In the genomic region with DNA sequence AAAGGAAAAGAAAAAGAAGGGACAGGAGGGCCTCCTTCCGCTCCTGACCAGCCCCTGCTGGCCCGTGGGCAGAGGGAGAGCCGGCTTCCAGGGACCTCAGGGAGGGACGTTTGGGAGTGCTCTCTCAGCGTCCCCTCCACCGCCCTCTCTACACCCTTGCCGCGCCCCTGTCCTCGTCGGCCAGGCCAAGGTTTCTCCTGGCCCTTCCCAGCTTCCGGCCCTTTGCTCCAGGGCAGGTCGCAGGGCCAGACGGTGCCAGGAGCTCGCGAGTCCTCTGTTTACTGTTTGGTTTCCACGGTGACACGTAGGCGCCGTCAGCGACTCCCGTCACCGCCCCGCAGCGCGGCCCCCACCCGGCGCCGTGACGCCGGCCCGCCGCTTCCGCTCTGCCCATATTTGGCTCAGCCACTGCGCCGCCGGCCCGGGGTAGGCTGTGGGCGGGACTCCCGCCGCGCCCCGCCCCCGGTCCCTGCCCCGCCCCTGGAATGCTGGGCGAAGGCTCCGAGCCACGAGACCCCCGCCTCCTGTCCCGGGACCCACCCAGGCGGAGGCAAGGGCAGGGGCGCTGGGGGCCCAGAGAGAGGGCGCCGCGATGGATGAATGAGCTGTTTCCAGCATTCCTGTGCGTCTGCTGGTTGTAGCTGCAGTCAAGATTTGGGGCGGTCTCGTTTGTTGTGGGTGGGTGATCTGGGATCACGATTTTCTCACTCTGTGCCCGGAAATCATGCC, we compare ENCODE assay signal across 8 cellular contexts. TPM values are rescaled to one million over a fixed set of nuclear protein-coding genes. Genes with fewer than 3 reads are reported as not detected.
DNase-seq lines count a peak whose midpoint lies in the region; ATAC-seq and TF ChIP-seq lines count a peak whose summit lies in the region.

No MANE protein-coding gene starts in this region.

- peak overlapping the region; percentile 71 for H3K4me3 ChIP-seq in BJ (ENCODE audit: low read depth, low read length)
- peak overlapping the region; percentile 50 for H3K4me3 ChIP-seq in colonic mucosa

- H3K27me3 Mint-ChIP-seq in activated CD4-positive, alpha-beta T cell treated with anti-CD3 and anti-CD28 coated beads, Interleukin-2, amount 10 ng/mL, durations not matched to agents 24 days and 14 days, result peaks cover 20% of the 10 kb centered on the region

- intact Hi-C loops in activated CD4-positive, alpha-beta T cell treated with anti-CD3 and anti-CD28 coated beads, Interleukin-2, amount 10 ng/mL, durations not matched to agents 24 days and 14 days (cut with micrococcal nuclease), result loop anchor here (1.0 kb wide), 6 partner anchors 8 to 292 kb away; partner anchors contain the start of genes EIF2B2, FOS and TMED10
- intact Hi-C loops in colonic mucosa (cut with DNase I), result no loop called here

- H3K4me1 Mint-ChIP-seq in activated CD4-positive, alpha-beta T cell treated with anti-CD3 and anti-CD28 coated beads, Interleukin-2, amount 10 ng/mL, durations not matched to agents 24 days and 14 days, result peaks cover 18% of the 10 kb centered on the region

- CTCF ChIA-PET in BJ (lab: Yijun Ruan, JAX), result interaction anchor here (0.9 to 5.9 kb wide), 13 partner anchors 10 to 189 kb away, joined by 3 to 53 read pairs (median 7); no protein-coding TSS in a partner anchor

- ATAC-seq in GM19372 (IDR thresholded peaks at IDR 0.05; ENCODE audit: low read depth, unreplicated experiment) (peak; percentile 98), HG03469 (IDR thresholded peaks at IDR 0.05; ENCODE audit: unreplicated experiment) (peak; percentile 87)

- no peaks in the 10 kb centered on the region for H3K4me1 ChIP-seq in colonic mucosa

- DNase-seq in BJ (ENCODE audit: low read depth) (peak; percentile 83), NCI-H526 treated with DMSO at 0.1 percent for 48 hours (lab: John Stamatoyannopoulos, UW) (peak; percentile 77), colonic mucosa (peak; percentile 96), left kidney (ENCODE audit: low read depth, low spot score) (peak; percentile 99)
- peak; percentile 98 for DNase-seq in activated CD4-positive, alpha-beta T cell treated with anti-CD3 and anti-CD28 coated beads, Interleukin-2, amount 10 ng/mL, durations not matched to agents 24 days and 14 days
- peak; percentile 92 for DNase-seq in stimulated activated CD4-positive, alpha-beta T cell treated with anti-CD3 and anti-CD28 coated beads, Interleukin-1b, Interleukin-23, amount 100 ng/mL, for 48 hours

- peak overlapping the region; percentile 85 for H3K27ac ChIP-seq in colonic mucosa

- peak overlapping the region; percentile 89 to 93 for H3K9ac ChIP-seq in colonic mucosa (ENCODE audit: low read depth in 2 of 2, low read length in 2 of 2)

- H3K9me3 Mint-ChIP-seq in activated CD4-positive, alpha-beta T cell treated with anti-CD3 and anti-CD28 coated beads, Interleukin-2, amount 10 ng/mL, durations not matched to agents 24 days and 14 days, result no peaks in the 10 kb centered on the region

- POLR2A ChIA-PET in BJ (lab: Charles Lee), result interaction anchor here (0.5 to 0.7 kb wide), 3 partner anchors 15 to 110 kb away, joined by 3 to 26 read pairs (median 3); no protein-coding TSS in a partner anchor

- H3K27me3 ChIP-seq in BJ (ENCODE audit: control insufficient read depth, insufficient read depth, low read length), result peaks cover 4% of the 10 kb centered on the region
- no peaks in the 10 kb centered on the region for H3K27me3 ChIP-seq in colonic mucosa

- peak overlapping the region; percentile 95 for H3K27ac Mint-ChIP-seq in activated CD4-positive, alpha-beta T cell treated with anti-CD3 and anti-CD28 coated beads, Interleukin-2, amount 10 ng/mL, durations not matched to agents 24 days and 14 days

- H3K36me3 ChIP-seq in BJ (ENCODE audit: control insufficient read depth, insufficient read depth, low read length) (no peaks in the 10 kb centered on the region), colonic mucosa (no peaks in the 10 kb centered on the region)

- TF ChIP-seq CTCF in BJ (IDR thresholded peaks at IDR 0.05; ENCODE audit: insufficient read depth, low read depth, low read length) (0 out of 2 replicates have a peak, but pooled peaks have one; percentile 6), colonic mucosa (IDR thresholded peaks at IDR 0.05) (no peak)

- H3K36me3 Mint-ChIP-seq in activated CD4-positive, alpha-beta T cell treated with anti-CD3 and anti-CD28 coated beads, Interleukin-2, amount 10 ng/mL, durations not matched to agents 24 days and 14 days (ENCODE audit: low read depth), result no peaks in the 10 kb centered on the region

- peak overlapping the region; percentile 88 for H3K4me3 Mint-ChIP-seq in activated CD4-positive, alpha-beta T cell treated with anti-CD3 and anti-CD28 coated beads, Interleukin-2, amount 10 ng/mL, durations not matched to agents 24 days and 14 days

- H3K9me3 ChIP-seq in colonic mucosa, result no peaks in the 10 kb centered on the region

RNA-seq across cellular contexts. Expression of gene FOS, which starts 15.5 kb away (rescaled TPM):
- 57.8 and 84.1 TPM in 2 replicates for polyA plus RNA-seq in BJ (2011; rRNA removed)
- 114 and 166 TPM in 2 replicates for polyA minus RNA-seq in BJ (2011; rRNA and poly(A)+ RNA removed)
- 26.5 and 29.6 TPM in 2 replicates for total RNA-seq in activated CD4-positive, alpha-beta T cell treated with anti-CD3 and anti-CD28 coated beads, Interleukin-2, amount 10 ng/mL, durations not matched to agents 24 days and 14 days
- 10 to 100 TPM; 86.9 to 98.4 TPM for total RNA-seq in colonic mucosa

Comparison
In these comparisons a context has a peak if more than half of its experiments do, and no peak if none do; other contexts are left out.
1. Peak in every context shown above with its lines: DNase-seq, ATAC-seq, H3K4me3 ChIP-seq and H3K27ac ChIP-seq.